9 cellular contexts compared by ENCODE assay signal in the genomic region with DNA sequence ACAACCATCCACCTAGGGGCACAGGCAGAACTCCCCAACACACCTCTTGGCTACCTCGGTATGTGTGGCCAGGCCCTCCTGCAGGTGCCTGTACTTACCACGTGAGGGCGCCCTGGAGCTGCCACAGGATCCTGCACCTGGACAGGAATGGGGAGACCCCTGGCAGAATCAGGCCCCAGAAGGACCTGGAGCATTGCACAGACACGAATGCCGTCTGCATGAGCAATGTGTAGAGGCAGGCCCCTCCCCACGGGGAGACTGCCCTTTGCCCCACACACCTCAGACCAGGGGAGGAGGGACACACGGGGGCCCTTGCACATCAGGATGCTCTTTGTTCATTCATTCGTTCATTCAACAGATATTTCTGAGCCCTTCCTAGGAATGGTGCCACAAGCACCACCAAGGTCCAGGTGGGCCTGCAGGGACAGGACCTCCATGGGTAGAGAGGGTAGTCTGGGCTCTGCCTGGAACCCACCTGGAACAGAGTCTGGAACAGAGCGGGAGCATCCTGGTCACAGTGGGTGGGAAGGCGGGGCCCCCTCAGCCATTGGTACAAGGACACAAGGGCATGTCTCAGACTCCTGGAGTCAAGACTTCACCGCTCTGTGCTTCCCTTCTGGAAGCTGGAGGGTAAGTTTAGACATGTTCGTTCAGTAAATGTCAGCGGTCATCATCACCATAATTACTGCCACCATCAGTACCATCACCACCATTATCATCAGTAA. TPM values are rescaled to one million over a fixed set of nuclear protein-coding genes. Genes with fewer than 3 reads are reported as not detected.
DNase-seq lines count a peak whose midpoint lies in the region; ATAC-seq and TF ChIP-seq lines count a peak whose summit lies in the region.
"Had no signal": no experiment of that assay in that cellular context is flagged by ENCODE, and none has a peak within 500 bp of the region (broad histone marks: within the 10 kb centered on the region; RNA-seq: fewer than 3 reads in every experiment).

No MANE protein-coding gene starts in this region.

- POLR2A ChIA-PET in A673 (lab: Charles Lee; ENCODE audit: low non-redundant PET) (no interaction called here), PC-3 (lab: Charles Lee; ENCODE audit: unreplicated experiment) (no interaction called here)

- H3K9ac ChIP-seq in PC-3 (ENCODE audit: low read length), result no peak overlapping the region

- TF ChIP-seq CTCF in A673 (conservative IDR thresholded peaks at IDR 0.05; ENCODE audit: low read depth, low read length) (peak; percentile 88), GM12865 (IDR thresholded peaks at IDR 0.05; ENCODE audit: insufficient read depth, low read depth, low read length, missing control alignments) (peak; percentile 92), PC-3 (conservative IDR thresholded peaks at IDR 0.05; ENCODE audit: low read depth, low read length) (peak; percentile 93), left ventricle myocardium inferior (IDR thresholded peaks at IDR 0.05; ENCODE audit: borderline replicate concordance) (peak; percentile 77)

- H3K27ac ChIP-seq in A673 (ENCODE audit: low read depth, low read length, poor library complexity, severe bottlenecking) (no peak overlapping the region), PC-3 (ENCODE audit: low read length) (no peak overlapping the region), left ventricle myocardium inferior (replicated peaks) (no peak overlapping the region)

- peak; percentile 54 for ATAC-seq in PC-3
- no peak for ATAC-seq in GM19328 (IDR thresholded peaks at IDR 0.05; ENCODE audit: unreplicated experiment)
- ATAC-seq in GM19463 (IDR thresholded peaks at IDR 0.05; ENCODE audit: unreplicated experiment), result no peak

- H3K27me3 ChIP-seq in A673 (replicated peaks; ENCODE audit: insufficient read depth, low read depth, low read length, poor library complexity), result peaks cover 14% of the 10 kb centered on the region
- H3K27me3 ChIP-seq in PC-3 (ENCODE audit: low read length), result peaks cover 4% of the 10 kb centered on the region
- peaks cover 61% of the 10 kb centered on the region for H3K27me3 ChIP-seq in left ventricle myocardium inferior (ENCODE audit: low read depth)

- DNase-seq in A673 (ENCODE audit: low spot score) (peak; percentile 45), GM12865 (ENCODE audit: low read depth) (peak; percentile 50), PC-3 (peak; percentile 64), left ventricle myocardium inferior (no peak)
- DNase-seq in activated gamma-delta T cell treated with anti-CD3 and anti-CD28 coated beads, Interleukin-2, amount 50 U/mL, for 16 hours (ENCODE audit: low read depth), result peak; percentile 17
- DNase-seq in stimulated activated CD4-positive, alpha-beta T cell treated with anti-CD3 and anti-CD28 coated beads, Interleukin-15, amount 100 ng/mL, for 1 hour (ENCODE audit: low read depth in 1 of 2, low spot score in 1 of 2), result peak; percentile 20 to 30

- H3K4me3 ChIP-seq in A673 (ENCODE audit: low read depth, low read length, poor library complexity, severe bottlenecking) (no peak overlapping the region), GM12865 (ENCODE audit: low read depth, low read length) (no peak overlapping the region), PC-3 (ENCODE audit: low read length) (no peak overlapping the region), left ventricle myocardium inferior (no peak overlapping the region)
- H3K4me3 ChIP-seq: HAP-1 had no signal

- H3K9me3 ChIP-seq in A673 (ENCODE audit: low read depth, low read length, poor library complexity, severe bottlenecking) (no peaks in the 10 kb centered on the region), PC-3 (ENCODE audit: low read length) (no peaks in the 10 kb centered on the region), left ventricle myocardium inferior (replicated peaks) (no peaks in the 10 kb centered on the region)
- H3K9me3 ChIP-seq: HAP-1 had no signal

- H3K9me2 ChIP-seq in PC-3 (replicated peaks; ENCODE audit: low read length), result no peaks in the 10 kb centered on the region

- CTCF ChIA-PET in A673 (lab: Charles Lee) (interaction anchor here (1.0 kb wide), 1 partner anchor 198 kb away, joined by 4 read pairs; no protein-coding TSS in a partner anchor), PC-3 (lab: Charles Lee) (interaction anchor here (0.7 kb wide), 1 partner anchor 66 kb away, joined by 3 read pairs; no protein-coding TSS in a partner anchor)

- no peak overlapping the region for H2AFZ ChIP-seq in PC-3 (ENCODE audit: low read length)

- intact Hi-C loops in A673 (cut with micrococcal nuclease; ENCODE audit: unreplicated experiment), result no loop called here
- intact Hi-C loops in PC-3 (cut with micrococcal nuclease), result loop anchor here (2.0 to 5.0 kb wide), 2 partner anchors 31 to 49 kb away; no protein-coding TSS in a partner anchor
- intact Hi-C loops in left ventricle myocardium inferior (cut with micrococcal nuclease), result no loop called here

- no peaks in the 10 kb centered on the region for H3F3A ChIP-seq in PC-3 (ENCODE audit: low read length, unreplicated experiment)

- BruUV-seq in A673 (replicated peaks; lab: Mats Ljungman, UMichigan), result no TSS peak
- BruUV-seq in PC-3 (replicated peaks; lab: Mats Ljungman, UMichigan), result no TSS peak

- H3K36me3 ChIP-seq in A673 (ENCODE audit: insufficient read depth, low read length, poor library complexity, severe bottlenecking) (no peaks in the 10 kb centered on the region), PC-3 (ENCODE audit: low read depth, low read length) (no peaks in the 10 kb centered on the region), left ventricle myocardium inferior (no peaks in the 10 kb centered on the region)
- H3K36me3 ChIP-seq: HAP-1 had no signal

- H3K79me2 ChIP-seq in PC-3 (ENCODE audit: low read length), result no peaks in the 10 kb centered on the region

- H3K4me1 ChIP-seq in A673 (ENCODE audit: insufficient read depth, low read length, poor library complexity, severe bottlenecking), result no peaks in the 10 kb centered on the region
- H3K4me1 ChIP-seq in PC-3 (ENCODE audit: insufficient read depth, low read length), result peaks cover 7% of the 10 kb centered on the region
- H3K4me1 ChIP-seq in left ventricle myocardium inferior, result peaks cover 9% of the 10 kb centered on the region
- H3K4me1 ChIP-seq: HAP-1 had no signal

- H3K4me2 ChIP-seq in PC-3 (ENCODE audit: low read length), result no peak overlapping the region

- H4K20me1 ChIP-seq in PC-3 (ENCODE audit: low read length), result 0 out of 2 replicates have a peak, but pooled peaks cover 6% of the 10 kb centered on the region

RNA-seq across cellular contexts. Expression of a gene that starts 32.3 kb away (rescaled TPM):
- total RNA-seq in A673 (2021) (49.3 and 52.4 TPM in 2 replicates), PC-3 (2014; rRNA removed) (30.0 and 34.0 TPM in 2 replicates), left ventricle myocardium inferior (22.2 TPM)

RNA-seq across cellular contexts. Expression of a gene that starts 52.1 kb away (rescaled TPM):
- not detected in 2 replicates for total RNA-seq in A673 (2021)
- total RNA-seq in PC-3 (2014; rRNA removed), result not detected in 2 replicates
- 0.27 TPM for total RNA-seq in left ventricle myocardium inferior
